In genomic region chr4:67087897-67088296, GRCh38 we compare ENCODE assay signal across 8 cellular contexts.
DNase-seq lines count a peak whose midpoint lies in the region; ATAC-seq and FAIRE-seq lines count a peak whose summit lies in the region.

No MANE protein-coding gene starts in this region.

- no peak overlapping the region for H3K4me3 Mint-ChIP-seq in activated T-cell treated with anti-CD3 and anti-CD28 coated beads, Interleukin-2, amount 50 U/mL, for 72 hours
- no peak overlapping the region for H3K4me3 Mint-ChIP-seq in stimulated activated naive CD8-positive, alpha-beta T cell treated with anti-CD3 and anti-CD28 coated beads, Interleukin-15, amount 100 ng/mL, for 72 hours

- no peaks in the 10 kb centered on the region for H3K36me3 Mint-ChIP-seq in activated T-cell treated with anti-CD3 and anti-CD28 coated beads, Interleukin-2, amount 50 U/mL, for 72 hours (ENCODE audit: insufficient read depth in 2 of 2)

- no peak overlapping the region for H3K27ac Mint-ChIP-seq in activated T-cell treated with anti-CD3 and anti-CD28 coated beads, Interleukin-2, amount 50 U/mL, for 72 hours
- no peak overlapping the region for H3K27ac Mint-ChIP-seq in stimulated activated naive CD8-positive, alpha-beta T cell treated with anti-CD3 and anti-CD28 coated beads, Interleukin-15, amount 100 ng/mL, for 72 hours

- no peaks in the 10 kb centered on the region for H3K9me3 Mint-ChIP-seq in activated T-cell treated with anti-CD3 and anti-CD28 coated beads, Interleukin-2, amount 50 U/mL, for 72 hours
- no peaks in the 10 kb centered on the region for H3K9me3 Mint-ChIP-seq in stimulated activated naive CD8-positive, alpha-beta T cell treated with anti-CD3 and anti-CD28 coated beads, Interleukin-15, amount 100 ng/mL, for 72 hours

- FAIRE-seq in A204.1 (lab: Jason Lieb, UNC): peak; percentile 89

- H3K27me3 Mint-ChIP-seq in activated T-cell treated with anti-CD3 and anti-CD28 coated beads, Interleukin-2, amount 50 U/mL, for 72 hours (ENCODE audit: low read depth): no peaks in the 10 kb centered on the region
- H3K27me3 Mint-ChIP-seq in stimulated activated naive CD8-positive, alpha-beta T cell treated with anti-CD3 and anti-CD28 coated beads, Interleukin-15, amount 100 ng/mL, for 72 hours: no peaks in the 10 kb centered on the region

- DNase-seq in NCI-H748 (lab: John Stamatoyannopoulos, UW; ENCODE audit: unreplicated experiment): peak; percentile 18
- peak; percentile 25 to 40 for DNase-seq in activated T-cell treated with anti-CD3 and anti-CD28 coated beads, Interleukin-2, amount 50 U/mL, for 72 hours
- DNase-seq in islet precursor cell: peak; percentile 59
- peak; percentile 15 to 30 for DNase-seq in stimulated activated naive CD8-positive, alpha-beta T cell treated with anti-CD3 and anti-CD28 coated beads, Interleukin-15, amount 100 ng/mL, for 72 hours
- no peak for DNase-seq in ecto neural progenitor cell (ENCODE audit: low spot score)

- no peaks in the 10 kb centered on the region for H3K4me1 Mint-ChIP-seq in activated T-cell treated with anti-CD3 and anti-CD28 coated beads, Interleukin-2, amount 50 U/mL, for 72 hours (ENCODE audit: low read depth)
- H3K4me1 Mint-ChIP-seq in stimulated activated naive CD8-positive, alpha-beta T cell treated with anti-CD3 and anti-CD28 coated beads, Interleukin-15, amount 100 ng/mL, for 72 hours: no peaks in the 10 kb centered on the region

- ATAC-seq in GM18508 (IDR thresholded peaks at IDR 0.05; ENCODE audit: insufficient read depth, unreplicated experiment) (peak; percentile 58), HG02970 (IDR thresholded peaks at IDR 0.05; ENCODE audit: low FRiP score, unreplicated experiment) (peak; percentile 75)
- ATAC-seq in activated T-cell treated with anti-CD3 and anti-CD28 coated beads, Interleukin-2, amount 50 U/mL, for 72 hours (replicated peaks in 1 of 2): no peak
- no peak for ATAC-seq in stimulated activated naive CD8-positive, alpha-beta T cell treated with anti-CD3 and anti-CD28 coated beads, Interleukin-15, amount 100 ng/mL, for 72 hours

Comparison
In these comparisons a context has a peak if more than half of its experiments do, and no peak if none do; other contexts are left out.
1. ATAC-seq: peak in GM18508 (single experiment) and HG02970 (single experiment); none in activated T-cell treated with anti-CD3 and anti-CD28 coated beads, Interleukin-2, amount 50 U/mL, for 72 hours (0 of 2) and stimulated activated naive CD8-positive, alpha-beta T cell treated with anti-CD3 and anti-CD28 coated beads, Interleukin-15, amount 100 ng/mL, for 72 hours (single experiment).